18 cellular contexts compared by ENCODE assay signal in genomic region chr7:138918756-138919155, GRCh38.
DNase-seq lines count a peak whose midpoint lies in the region; ATAC-seq, FAIRE-seq and TF ChIP-seq lines count a peak whose summit lies in the region.
"Had no signal": no experiment of that assay in that cellular context is flagged by ENCODE, and none has a peak within 500 bp of the region (broad histone marks: within the 10 kb centered on the region; RNA-seq: fewer than 3 reads in every experiment).

No MANE protein-coding gene starts in this region.

- CTCF ChIA-PET in mammary epithelial cell (lab: Charles Lee; ENCODE audit: low non-redundant PET) = no interaction called here

- H3K36me3 Mint-ChIP-seq in astrocyte (ENCODE audit: low read depth, unreplicated experiment) = peaks cover 28% of the 10 kb centered on the region
- H3K36me3 Mint-ChIP-seq: IgD-negative memory B cell had no signal

- no peak overlapping the region for H3K27ac Mint-ChIP-seq in astrocyte (ENCODE audit: unreplicated experiment)
- H3K27ac Mint-ChIP-seq: B cell; CD4-positive, alpha-beta T cell; IgD-negative memory B cell had no signal

- TF ChIP-seq CTCF in mammary epithelial cell (conservative IDR thresholded peaks at IDR 0.05 in 1 of 2, IDR thresholded peaks at IDR 0.05 in 1 of 2; ENCODE audit: extremely low read depth in 1 of 2, insufficient read depth in 1 of 2, low read depth in 1 of 2, low read length in 2 of 2) (no peak), breast epithelium (IDR thresholded peaks at IDR 0.05) (no peak), astrocyte (IDR thresholded peaks at IDR 0.05; ENCODE audit: insufficient read depth, low read depth, low read length) (no peak)

- no peak overlapping the region for H3K4me3 Mint-ChIP-seq in astrocyte (ENCODE audit: unreplicated experiment)
- H3K4me3 Mint-ChIP-seq: B cell; CD4-positive, alpha-beta T cell; IgD-negative memory B cell had no signal

- H3K27ac ChIP-seq in mammary epithelial cell (ENCODE audit: insufficient read depth, low read depth, low read length) (no peak overlapping the region), breast epithelium (no peak overlapping the region), astrocyte (ENCODE audit: low read depth, low read length) (no peak overlapping the region)

- H3K79me2 ChIP-seq in mammary epithelial cell (ENCODE audit: insufficient read depth, low read length) = no peaks in the 10 kb centered on the region
- H3K79me2 ChIP-seq in astrocyte (ENCODE audit: insufficient read depth, low read length) = no peaks in the 10 kb centered on the region

- H3K9ac ChIP-seq in mammary epithelial cell (ENCODE audit: insufficient read depth, low read length) (no peak overlapping the region), astrocyte (ENCODE audit: low read length) (no peak overlapping the region)

- no peak for ATAC-seq in GM18858 (IDR thresholded peaks at IDR 0.05; ENCODE audit: unreplicated experiment)

- TSS peak; percentile 55 for BruUV-seq in mammary epithelial cell (replicated peaks; lab: Mats Ljungman, UMichigan)

- H4K20me1 ChIP-seq in mammary epithelial cell (ENCODE audit: insufficient read depth, low read length) (no peaks in the 10 kb centered on the region), astrocyte (ENCODE audit: insufficient read depth, low read length) (no peaks in the 10 kb centered on the region)

- H3K9me3 ChIP-seq in mammary epithelial cell (replicated peaks; ENCODE audit: insufficient read depth, low read length) (no peaks in the 10 kb centered on the region), breast epithelium (no peaks in the 10 kb centered on the region), astrocyte (ENCODE audit: insufficient read depth, low read depth, low read length) (no peaks in the 10 kb centered on the region)
- H3K9me3 ChIP-seq: HAP-1 had no signal

- H3K36me3 ChIP-seq in mammary epithelial cell (ENCODE audit: insufficient read depth, low read length) (no peaks in the 10 kb centered on the region), breast epithelium (no peaks in the 10 kb centered on the region), astrocyte (ENCODE audit: insufficient read depth, low read length) (no peaks in the 10 kb centered on the region)

- no peak overlapping the region for H3K4me2 ChIP-seq in mammary epithelial cell (ENCODE audit: insufficient read depth, low read depth, low read length)
- peak overlapping the region; percentile 70 for H3K4me2 ChIP-seq in astrocyte (ENCODE audit: low read length)

- H3K27me3 ChIP-seq in mammary epithelial cell (ENCODE audit: insufficient read depth, low read length) (no peaks in the 10 kb centered on the region), breast epithelium (no peaks in the 10 kb centered on the region), astrocyte (ENCODE audit: insufficient read depth, low read length) (no peaks in the 10 kb centered on the region)

- H3K27me3 Mint-ChIP-seq in astrocyte (ENCODE audit: low read depth, unreplicated experiment) = peaks cover 3% of the 10 kb centered on the region
- H3K27me3 Mint-ChIP-seq: CD4-positive, alpha-beta T cell had no signal

- H2AFZ ChIP-seq in mammary epithelial cell (ENCODE audit: low read depth, low read length) (no peak overlapping the region), astrocyte (ENCODE audit: low read depth, low read length) (no peak overlapping the region)

- H3K4me1 ChIP-seq in mammary epithelial cell (ENCODE audit: insufficient read depth, low read length) (no peaks in the 10 kb centered on the region), breast epithelium (no peaks in the 10 kb centered on the region), astrocyte (ENCODE audit: insufficient read depth, low read length) (peaks cover 12% of the 10 kb centered on the region)
- H3K4me1 ChIP-seq: HAP-1 had no signal

- WGBS in mammary epithelial cell (ENCODE audit: low coverage, missing lambda C conversion rate) = 95% methylated on average over 10 of the region's 10 CpGs

- H3K9me3 Mint-ChIP-seq in astrocyte (ENCODE audit: unreplicated experiment) = peaks cover 8% of the 10 kb centered on the region
- H3K9me3 Mint-ChIP-seq: CD4-positive, alpha-beta T cell had no signal

- in situ Hi-C loops in mammary epithelial cell (cut with MboI; ENCODE audit: low sequenced_read_pairs in 2 of 2) = no loop called here

- H3K4me1 Mint-ChIP-seq in astrocyte (ENCODE audit: low read depth, unreplicated experiment) = peaks cover 6% of the 10 kb centered on the region
- H3K4me1 Mint-ChIP-seq: B cell had no signal

- dilution Hi-C loops in mammary epithelial cell (cut with HindIII; ENCODE audit: low sequenced_read_pairs) = loop anchor here (5.0 kb wide), 1 partner anchor 54 kb away; no protein-coding TSS in a partner anchor

- H3K4me3 ChIP-seq in mammary epithelial cell (replicated peaks in 1 of 3; ENCODE audit: insufficient read depth in 1 of 3, low read depth in 2 of 3, low read length in 3 of 3) (no peak overlapping the region), breast epithelium (no peak overlapping the region), astrocyte (ENCODE audit: insufficient read depth, low read depth, low read length) (no peak overlapping the region)
- H3K4me3 ChIP-seq: HAP-1 had no signal

- no peak for TF ChIP-seq POLR2A in breast epithelium (IDR thresholded peaks at IDR 0.05)

- intact Hi-C loops in mammary epithelial cell (cut with micrococcal nuclease) = no loop called here
- intact Hi-C loops in breast epithelium (cut with DNase I; ENCODE audit: low total_unique reads) = no loop called here

- DNase-seq in mammary epithelial cell (no peak), breast epithelium (ENCODE audit: low spot score in 2 of 2) (no peak), astrocyte (ENCODE audit: low read depth) (no peak), inferior parietal cortex (ENCODE audit: extremely low spot score) (peak; percentile 68), DMS79 treated with DMSO at 0.1 percent for 48 hours (lab: John Stamatoyannopoulos, UW) (no peak), T-helper 9 cell (no peak), LoVo (ENCODE audit: low spot score) (no peak)
- DNase-seq: 8988T; CD4-positive, alpha-beta T cell; DMS79 had no signal

- no peak for FAIRE-seq in astrocyte (lab: Jason Lieb, UNC)
- FAIRE-seq: G401.6, GM12891, GM19239, H1 had no signal
